ENCODE assay signal across 8 cellular contexts in the genomic region with DNA sequence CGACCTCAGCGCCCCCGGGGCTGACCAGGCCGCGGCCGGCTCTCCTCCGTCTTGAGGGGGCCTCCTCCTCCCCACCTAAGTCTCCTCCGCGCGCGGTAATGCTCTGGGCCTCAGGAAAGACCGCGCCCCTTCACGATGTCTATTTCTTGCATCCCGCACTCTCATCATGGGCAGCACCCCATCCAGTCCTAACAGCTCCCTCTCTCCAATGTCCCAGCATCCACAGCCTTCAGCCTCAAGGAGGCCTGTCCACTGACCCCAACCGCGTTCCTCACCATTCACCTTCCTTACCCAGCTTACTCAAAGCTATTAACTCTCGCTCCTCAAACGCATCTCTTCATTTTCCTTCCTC.
DNase-seq lines count a peak whose midpoint lies in the region; ATAC-seq and TF ChIP-seq lines count a peak whose summit lies in the region.

No MANE protein-coding gene starts in this region.

- H3K9me3 Mint-ChIP-seq in activated naive CD4-positive, alpha-beta T cell treated with anti-CD3 and anti-CD28 coated beads for 36 hours, result no peaks in the 10 kb centered on the region
- no peaks in the 10 kb centered on the region for H3K9me3 Mint-ChIP-seq in activated CD4-positive, alpha-beta memory T cell treated with anti-CD3 and anti-CD28 coated beads, Interleukin-2, amount 10 ng/mL, durations not matched to agents 7 days and 5 days

- CTCF ChIA-PET in activated naive CD4-positive, alpha-beta T cell treated with anti-CD3 and anti-CD28 coated beads for 36 hours (lab: Charles Lee), result interaction anchor here (0.6 to 1.2 kb wide), 4 partner anchors 457 to 1567 kb away, joined by 3 to 4 read pairs (median 3); no protein-coding TSS in a partner anchor
- CTCF ChIA-PET in activated CD4-positive, alpha-beta memory T cell treated with anti-CD3 and anti-CD28 coated beads, Interleukin-2, amount 10 ng/mL, durations not matched to agents 7 days and 5 days (lab: Charles Lee), result interaction anchor here (0.9 to 1.5 kb wide), 4 partner anchors 13 to 842 kb away, joined by 3 to 5 read pairs (median 4); no protein-coding TSS in a partner anchor

- POLR2A ChIA-PET in activated CD4-positive, alpha-beta memory T cell treated with anti-CD3 and anti-CD28 coated beads, Interleukin-2, amount 10 ng/mL, durations not matched to agents 7 days and 5 days (lab: Charles Lee), result interaction anchor here (1.2 kb wide), 1 partner anchor 8 kb away, joined by 3 read pairs; no protein-coding TSS in a partner anchor

- H3K27ac Mint-ChIP-seq in activated naive CD4-positive, alpha-beta T cell treated with anti-CD3 and anti-CD28 coated beads for 36 hours, result peak overlapping the region; percentile 98
- H3K27ac Mint-ChIP-seq in activated CD4-positive, alpha-beta memory T cell treated with anti-CD3 and anti-CD28 coated beads, Interleukin-2, amount 10 ng/mL, durations not matched to agents 7 days and 5 days, result peak overlapping the region; percentile 93

- no peaks in the 10 kb centered on the region for H3K36me3 ChIP-seq in spleen

- H3K9me3 ChIP-seq in right cardiac atrium (ENCODE audit: control insufficient read depth, low read length) (no peaks in the 10 kb centered on the region), spleen (no peaks in the 10 kb centered on the region)

- TF ChIP-seq POLR2A in spleen (IDR thresholded peaks at IDR 0.05), result no peak

- H3K36me3 Mint-ChIP-seq in activated naive CD4-positive, alpha-beta T cell treated with anti-CD3 and anti-CD28 coated beads for 36 hours (ENCODE audit: low read depth), result no peaks in the 10 kb centered on the region
- H3K36me3 Mint-ChIP-seq in activated CD4-positive, alpha-beta memory T cell treated with anti-CD3 and anti-CD28 coated beads, Interleukin-2, amount 10 ng/mL, durations not matched to agents 7 days and 5 days (ENCODE audit: low read depth), result no peaks in the 10 kb centered on the region

- H3K4me3 Mint-ChIP-seq in activated naive CD4-positive, alpha-beta T cell treated with anti-CD3 and anti-CD28 coated beads for 36 hours, result peak overlapping the region; percentile 90
- peak overlapping the region; percentile 84 for H3K4me3 Mint-ChIP-seq in activated CD4-positive, alpha-beta memory T cell treated with anti-CD3 and anti-CD28 coated beads, Interleukin-2, amount 10 ng/mL, durations not matched to agents 7 days and 5 days

- H3K4me3 ChIP-seq in right cardiac atrium (ENCODE audit: low read length) (peak overlapping the region; percentile 74), spleen (peak overlapping the region; percentile 28 to 80 (median 51))

- TF ChIP-seq CTCF in spleen (IDR thresholded peaks at IDR 0.05 in 8 of 11, conservative IDR thresholded peaks at IDR 0.05 in 3 of 11), result no peak

- DNase-seq in activated naive CD4-positive, alpha-beta T cell treated with anti-CD3 and anti-CD28 coated beads for 36 hours, result peak; percentile 4
- DNase-seq in activated naive CD4-positive, alpha-beta T cell treated with Interleukin-2 at 50 U/mL for 16 hours, result no peak
- no peak for DNase-seq in activated CD4-positive, alpha-beta memory T cell treated with anti-CD3 and anti-CD28 coated beads, Interleukin-2, amount 10 ng/mL, durations not matched to agents 7 days and 5 days
- DNase-seq in right cardiac atrium (no peak), spleen (no peak), inferior parietal cortex (ENCODE audit: extremely low spot score) (no peak)
- no peak for DNase-seq in stimulated activated CD4-positive, alpha-beta T cell treated with anti-CD3 and anti-CD28 coated beads, Interleukin-2, amount 100 ng/mL, for 24 hours

- H3K4me1 ChIP-seq in right cardiac atrium (ENCODE audit: control insufficient read depth, insufficient read depth, low read length), result no peaks in the 10 kb centered on the region
- H3K4me1 ChIP-seq in spleen, result peaks cover 4 to 14% (median 7%) of the 10 kb centered on the region in 6 donors

- peaks cover 2% of the 10 kb centered on the region for H3K27me3 Mint-ChIP-seq in activated naive CD4-positive, alpha-beta T cell treated with anti-CD3 and anti-CD28 coated beads for 36 hours (ENCODE audit: low read depth)
- peaks cover 15% of the 10 kb centered on the region for H3K27me3 Mint-ChIP-seq in activated CD4-positive, alpha-beta memory T cell treated with anti-CD3 and anti-CD28 coated beads, Interleukin-2, amount 10 ng/mL, durations not matched to agents 7 days and 5 days

- intact Hi-C loops in activated naive CD4-positive, alpha-beta T cell treated with anti-CD3 and anti-CD28 coated beads for 36 hours (cut with micrococcal nuclease), result loop anchor here (5.0 to 10.0 kb wide), 3 partner anchors 460 to 833 kb away; partner anchors contain the start of gene KANTR
- intact Hi-C loops in right cardiac atrium (cut with DNase I) (no loop called here), spleen (cut with DNase I; ENCODE audit: low total_unique reads) (no loop called here)

- ATAC-seq in right cardiac atrium (no peak), HG02840 (IDR thresholded peaks at IDR 0.05; ENCODE audit: low FRiP score, unreplicated experiment) (no peak)

- 9% methylated on average over 19 of the region's 19 CpGs for WGBS in right cardiac atrium
- WGBS in spleen, 5 donors, result 11 to 31% (median 18%) methylated on average over 5 to 19 of the region's 19 CpGs

- H3K27me3 ChIP-seq in right cardiac atrium (ENCODE audit: control insufficient read depth, insufficient read depth) (no peaks in the 10 kb centered on the region), spleen (replicated peaks in 1 of 7) (peaks cover 0 to 12% (median 0%) of the 10 kb centered on the region in 7 donors)

- peak overlapping the region; percentile 86 for H3K27ac ChIP-seq in right cardiac atrium (ENCODE audit: low read length)
- peak overlapping the region; percentile 75 to 95 (median 88) for H3K27ac ChIP-seq in spleen

- H3K4me1 Mint-ChIP-seq in activated naive CD4-positive, alpha-beta T cell treated with anti-CD3 and anti-CD28 coated beads for 36 hours (ENCODE audit: low read depth), result peaks cover 1% of the 10 kb centered on the region
- peaks cover 18% of the 10 kb centered on the region for H3K4me1 Mint-ChIP-seq in activated CD4-positive, alpha-beta memory T cell treated with anti-CD3 and anti-CD28 coated beads, Interleukin-2, amount 10 ng/mL, durations not matched to agents 7 days and 5 days
